17 cellular contexts compared by ENCODE assay signal in the genomic region with DNA sequence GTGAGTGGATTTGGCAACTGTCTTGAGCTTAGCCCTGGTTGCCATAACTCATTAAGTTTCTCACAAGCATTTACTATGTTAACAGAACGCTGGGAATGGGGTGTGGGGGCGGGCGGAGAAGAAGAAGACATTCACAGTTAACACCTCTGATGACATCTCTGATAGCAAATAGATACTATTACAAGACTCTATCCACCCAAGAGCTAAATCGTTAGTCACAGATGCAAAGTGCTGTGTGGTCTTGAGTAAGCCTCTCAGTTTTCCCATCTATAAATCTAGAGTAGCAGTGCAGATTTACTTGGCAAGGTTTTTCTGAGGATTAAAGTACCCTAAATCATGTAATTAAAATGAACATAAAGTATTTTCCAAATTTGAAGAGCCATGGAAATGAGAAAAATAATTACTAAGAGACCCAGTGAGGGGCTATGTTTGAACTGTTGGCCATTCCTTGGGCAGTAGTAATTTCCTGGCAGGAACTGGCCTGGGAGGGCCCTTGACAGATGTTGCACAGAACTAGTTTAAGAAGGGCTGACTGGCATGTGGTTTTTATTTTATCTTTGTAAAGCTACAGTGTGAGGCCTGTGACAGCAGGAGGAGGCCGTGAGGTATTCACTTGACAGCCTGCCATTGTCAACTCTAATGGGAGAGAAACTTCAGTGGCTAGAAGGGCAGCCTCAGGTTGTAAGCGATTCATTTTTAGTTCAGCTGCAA. TPM values are rescaled to one million over a fixed set of nuclear protein-coding genes. Genes with fewer than 3 reads are reported as not detected.
A peak's percentile ranks its signal among the peaks of the same experiment; 100 is the strongest.
DNase-seq lines count a peak whose midpoint lies in the region; ATAC-seq and TF ChIP-seq lines count a peak whose summit lies in the region.
"Had no signal": no experiment of that assay in that cellular context is flagged by ENCODE, and none has a peak within 500 bp of the region (broad histone marks: within the 10 kb centered on the region; RNA-seq: fewer than 3 reads in every experiment).

No MANE protein-coding gene starts in this region.

- no peak overlapping the region for H3K4me3 Mint-ChIP-seq in activated CD4-positive, alpha-beta T cell treated with anti-CD3 and anti-CD28 coated beads for 36 hours
- H3K4me3 Mint-ChIP-seq: activated CD4-positive, alpha-beta T cell treated with anti-CD3 and anti-CD28 coated beads, Interleukin-2, amount 10 ng/mL, durations not matched to agents 7 days and 5 days had no signal

- H3K27me3 ChIP-seq in testis = no peaks in the 10 kb centered on the region
- H3K27me3 ChIP-seq: sigmoid colon, tibial nerve had no signal

- DNase-seq in AG09319 (ENCODE audit: extremely low read depth, low read depth) (peak; percentile 44), NCI-H1694 (lab: John Stamatoyannopoulos, UW) (peak; percentile 38), epidermal melanocyte (ENCODE audit: insufficient read length, low spot score) (peak; percentile 24), NOMO-1 treated with dmso at 0.1 percent for 144 hours (lab: John Stamatoyannopoulos, UW; ENCODE audit: unreplicated experiment) (no peak), testis (no peak)
- DNase-seq in activated CD4-positive, alpha-beta T cell treated with anti-CD3 and anti-CD28 coated beads for 36 hours = no peak
- DNase-seq: activated CD4-positive, alpha-beta T cell treated with anti-CD3 and anti-CD28 coated beads, Interleukin-2, amount 10 ng/mL, durations not matched to agents 7 days and 5 days; activated effector memory CD4-positive, alpha-beta T cell treated with Interleukin-2 at 50 U/mL for 16 hours; AML-193; midbrain; NCI-H1105 treated with DMSO at 0.1 percent for 48 hours; sigmoid colon; T-helper 1 cell had no signal

- TF ChIP-seq CTCF in AG09319 (IDR thresholded peaks at IDR 0.05; ENCODE audit: low read depth, low read length) (peak; percentile 31), testis (IDR thresholded peaks at IDR 0.05) (no peak)

- H3K4me3 ChIP-seq in mesodermal cell (ENCODE audit: extremely low read depth, insufficient read depth, low read length, poor library complexity, severe bottlenecking) (no peak overlapping the region), testis (no peak overlapping the region)
- H3K4me3 ChIP-seq: sigmoid colon, tibial nerve had no signal

- H3K27ac Mint-ChIP-seq in activated CD4-positive, alpha-beta T cell treated with anti-CD3 and anti-CD28 coated beads for 36 hours = no peak overlapping the region
- H3K27ac Mint-ChIP-seq: activated CD4-positive, alpha-beta T cell treated with anti-CD3 and anti-CD28 coated beads, Interleukin-2, amount 10 ng/mL, durations not matched to agents 7 days and 5 days had no signal

- H3K27ac ChIP-seq in mesodermal cell (ENCODE audit: low read depth, low read length, severe bottlenecking) = peak overlapping the region; percentile 55
- no peak overlapping the region for H3K27ac ChIP-seq in testis
- H3K27ac ChIP-seq: HL-60, sigmoid colon had no signal

- TF ChIP-seq POLR2A in testis (IDR thresholded peaks at IDR 0.05) = no peak

- no peaks in the 10 kb centered on the region for H3K36me3 ChIP-seq in mesodermal cell (ENCODE audit: control insufficient read depth, insufficient read depth, low read length)
- no peaks in the 10 kb centered on the region for H3K36me3 ChIP-seq in testis (ENCODE audit: low read depth, missing control alignments)
- H3K36me3 ChIP-seq: sigmoid colon, tibial nerve had no signal

- no peak for ATAC-seq in GM21528 (IDR thresholded peaks at IDR 0.05; ENCODE audit: low FRiP score, unreplicated experiment)
- ATAC-seq in activated CD4-positive, alpha-beta T cell treated with anti-CD3 and anti-CD28 coated beads for 36 hours = no peak

- H3K27me3 Mint-ChIP-seq in activated CD4-positive, alpha-beta T cell treated with anti-CD3 and anti-CD28 coated beads for 36 hours = no peaks in the 10 kb centered on the region
- H3K27me3 Mint-ChIP-seq: activated CD4-positive, alpha-beta T cell treated with anti-CD3 and anti-CD28 coated beads, Interleukin-2, amount 10 ng/mL, durations not matched to agents 7 days and 5 days had no signal

- peaks cover 23% of the 10 kb centered on the region for H3K4me1 ChIP-seq in mesodermal cell (ENCODE audit: control insufficient read depth, insufficient read depth, low read length, poor library complexity, severe bottlenecking)
- no peaks in the 10 kb centered on the region for H3K4me1 ChIP-seq in testis

- whole genome bisulfite sequencing in mesodermal cell (ENCODE audit: insufficient coverage in 2 of 2), 2 experiments = 60 to 79% methylated on average over 1 to 3 of the region's 6 CpGs
- WGBS in testis, 2 donors = 72 to 79% methylated on average over 6 of the region's 6 CpGs

- POLR2A ChIA-PET in activated CD4-positive, alpha-beta T cell treated with anti-CD3 and anti-CD28 coated beads for 36 hours (lab: Charles Lee) = no interaction called here

- peaks cover 4% of the 10 kb centered on the region for H3K4me1 Mint-ChIP-seq in activated CD4-positive, alpha-beta T cell treated with anti-CD3 and anti-CD28 coated beads for 36 hours
- H3K4me1 Mint-ChIP-seq: activated CD4-positive, alpha-beta T cell treated with anti-CD3 and anti-CD28 coated beads, Interleukin-2, amount 10 ng/mL, durations not matched to agents 7 days and 5 days had no signal

- H3K9me3 Mint-ChIP-seq in activated CD4-positive, alpha-beta T cell treated with anti-CD3 and anti-CD28 coated beads for 36 hours (ENCODE audit: low read depth) = no peaks in the 10 kb centered on the region
- H3K9me3 Mint-ChIP-seq: activated CD4-positive, alpha-beta T cell treated with anti-CD3 and anti-CD28 coated beads, Interleukin-2, amount 10 ng/mL, durations not matched to agents 7 days and 5 days had no signal

- CTCF ChIA-PET in activated CD4-positive, alpha-beta T cell treated with anti-CD3 and anti-CD28 coated beads for 36 hours (lab: Charles Lee) = no interaction called here

- H3K36me3 Mint-ChIP-seq in activated CD4-positive, alpha-beta T cell treated with anti-CD3 and anti-CD28 coated beads for 36 hours (ENCODE audit: low read depth) = no peaks in the 10 kb centered on the region

- intact Hi-C loops in activated CD4-positive, alpha-beta T cell treated with anti-CD3 and anti-CD28 coated beads for 36 hours (cut with DNase I, micrococcal nuclease) = no loop called here
- intact Hi-C loops in testis (cut with DNase I; ENCODE audit: low total_unique reads) = no loop called here

- H3K9me3 ChIP-seq in mesodermal cell (ENCODE audit: control insufficient read depth, low read length) = peaks cover 5% of the 10 kb centered on the region
- H3K9me3 ChIP-seq in testis = no peaks in the 10 kb centered on the region
- H3K9me3 ChIP-seq: sigmoid colon, tibial nerve had no signal

RNA-seq across cellular contexts. Expression of a gene that starts 58.7 kb away (rescaled TPM):
- not detected for polyA plus RNA-seq in mesodermal cell (2013, experiment 1 of 2)
- polyA plus RNA-seq in mesodermal cell (2013, experiment 2 of 2) = not detected
- total RNA-seq in activated CD4-positive, alpha-beta T cell treated with anti-CD3 and anti-CD28 coated beads for 36 hours = not detected
- total RNA-seq in testis = 1 to 10 TPM; 4.9 to 5.0 TPM
- 23.7 TPM for polyA plus RNA-seq in testis (ENCODE audit: insufficient read depth, low read depth, low replicate concordance)
- total RNA-seq: activated CD4-positive, alpha-beta T cell treated with anti-CD3 and anti-CD28 coated beads, Interleukin-2, amount 10 ng/mL, durations not matched to agents 7 days and 5 days; sigmoid colon; tibial nerve had no signal

Comparison
In these comparisons a context has a peak if more than half of its experiments do, and no peak if none do; other contexts are left out.
1. DNase-seq: peak in AG09319 (single experiment), NCI-H1694 (single experiment) and epidermal melanocyte (single experiment); none in NOMO-1 treated with dmso at 0.1 percent for 144 hours (single experiment), activated CD4-positive, alpha-beta T cell treated with anti-CD3 and anti-CD28 coated beads for 36 hours (single experiment) and testis (single experiment).
2. RNA of a gene that starts 58.7 kb away (total RNA-seq): 4.9 to 5.0 TPM in testis; not detected in activated CD4-positive, alpha-beta T cell treated with anti-CD3 and anti-CD28 coated beads for 36 hours; every median in the first group is over 4 times any median in the second.